16 cellular contexts compared by ENCODE assay signal in genomic region chr17:67274466-67274865, GRCh38. TPM values are rescaled to one million over a fixed set of nuclear protein-coding genes. Genes with fewer than 3 reads are reported as not detected.
A peak's percentile ranks its signal among the peaks of the same experiment; 100 is the strongest.
DNase-seq lines count a peak whose midpoint lies in the region; ATAC-seq and TF ChIP-seq lines count a peak whose summit lies in the region.
"Had no signal": no experiment of that assay in that cellular context is flagged by ENCODE, and none has a peak within 500 bp of the region (broad histone marks: within the 10 kb centered on the region; RNA-seq: fewer than 3 reads in every experiment).

No MANE protein-coding gene starts in this region.

- intact Hi-C loops in left colon (cut with DNase I, micrococcal nuclease) = no loop called here
- intact Hi-C loops in right lobe of liver (cut with DNase I) = no loop called here
- intact Hi-C loops in posterior vena cava (cut with DNase I) = no loop called here

- ATAC-seq in left colon (peak; percentile 53), right lobe of liver (peak in 3 of 4 donors; percentile 17 to 66 (median 29))

- no peak for TF ChIP-seq CTCF in right lobe of liver (IDR thresholded peaks at IDR 0.05)

- DNase-seq in left colon = no peak
- DNase-seq in right lobe of liver = no peak
- DNase-seq in posterior vena cava (ENCODE audit: low spot score) = peak; percentile 18
- no peak for DNase-seq in NCI-H1092 treated with DMSO at 0.1 percent for 48 hours (lab: John Stamatoyannopoulos, UW)
- no peak for DNase-seq in NCI-H1694 (lab: John Stamatoyannopoulos, UW)
- DNase-seq in ecto neural progenitor cell (ENCODE audit: low spot score) = no peak
- DNase-seq: C1 segment of cervical spinal cord; Calu3; CD4-positive, alpha-beta memory T cell; COR-L47; DMS53; DMS79 treated with DMSO at 0.1 percent for 48 hours; GF-D8; GOT3; HFFc6 had no signal

- WGBS in right lobe of liver (ENCODE audit: insufficient coverage, low coverage, low lambda C conversion rate, missing lambda C conversion rate) = 27% methylated on average over 3 of the region's 5 CpGs

- no peak for TF ChIP-seq POLR2A in right lobe of liver (IDR thresholded peaks at IDR 0.05)

- no peaks in the 10 kb centered on the region for H3K4me1 ChIP-seq in right lobe of liver
- H3K4me1 ChIP-seq: HAP-1 had no signal

- H3K27me3 ChIP-seq in right lobe of liver = no peaks in the 10 kb centered on the region

- no peaks in the 10 kb centered on the region for H3K36me3 ChIP-seq in right lobe of liver
- H3K36me3 ChIP-seq: HAP-1 had no signal

- H3K27ac ChIP-seq in right lobe of liver = no peak overlapping the region

- no peaks in the 10 kb centered on the region for H3K9me3 ChIP-seq in right lobe of liver
- H3K9me3 ChIP-seq: HAP-1 had no signal

- H3K4me3 ChIP-seq in right lobe of liver = no peak overlapping the region
- H3K4me3 ChIP-seq: HAP-1 had no signal

RNA-seq across cellular contexts. Expression of gene HELZ, which starts 29.5 kb away (rescaled TPM):
- 10 to 100 TPM; 43.7 to 51.5 TPM for total RNA-seq in left colon
- total RNA-seq in right lobe of liver = 10 to 100 TPM; 24.2 to 33.6 (median 30.9) TPM
- 10 to 100 TPM; 52.3 to 53.5 TPM for total RNA-seq in posterior vena cava
